Comparison of ENCODE assay signal across 15 cellular contexts in the genomic region with DNA sequence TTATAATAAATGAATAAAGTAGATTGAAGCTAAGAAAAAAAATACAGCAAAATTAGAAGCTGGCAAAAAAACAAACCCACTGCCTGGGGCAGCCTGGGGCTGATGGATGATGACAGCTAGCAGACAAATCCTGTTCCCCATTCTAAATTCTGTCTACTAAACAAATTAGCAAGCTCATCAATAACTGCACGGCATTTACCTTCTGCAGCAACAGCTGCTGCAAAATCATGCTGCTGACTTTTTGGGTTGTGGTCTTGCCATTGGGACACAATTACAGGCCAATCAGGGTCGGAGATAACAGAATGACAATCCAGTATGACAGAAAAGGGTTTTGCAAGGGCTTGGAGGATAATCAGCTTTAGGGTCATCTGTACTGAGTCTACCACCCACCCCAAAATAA.
DNase-seq lines count a peak whose midpoint lies in the region; ATAC-seq, FAIRE-seq and TF ChIP-seq lines count a peak whose summit lies in the region.
"Had no signal": no experiment of that assay in that cellular context is flagged by ENCODE, and none has a peak within 500 bp of the region (broad histone marks: within the 10 kb centered on the region; RNA-seq: fewer than 3 reads in every experiment).

No MANE protein-coding gene starts in this region.

- no peak overlapping the region for H3K18ac ChIP-seq in IMR-90 (ENCODE audit: low read depth, low read length)

- no peaks in the 10 kb centered on the region; the same call in 1 of the 2 replicates for H3K9me1 ChIP-seq in IMR-90 (ENCODE audit: insufficient read depth, low read length)

- H2BK20ac ChIP-seq in IMR-90 (ENCODE audit: low read depth, low read length), result no peak overlapping the region

- H3K27me3 ChIP-seq in IMR-90 (ENCODE audit: control insufficient read depth, insufficient read depth, low read length), result no peaks in the 10 kb centered on the region
- H3K27me3 ChIP-seq: BE2C had no signal

- H4K8ac ChIP-seq in IMR-90 (ENCODE audit: low read depth in 2 of 2, low read length in 2 of 2), result no peak overlapping the region

- WGBS in A549 (ENCODE audit: missing lambda C conversion rate), result 21% methylated on average over 2 of the region's 2 CpGs
- 83% methylated on average over 1 of the region's 2 CpGs; no CpG with 5 or more reads in 1 of the 2 experiments for whole genome bisulfite sequencing in IMR-90 (ENCODE audit: extremely low coverage in 2 of 2, insufficient read length in 1 of 2), 2 experiments

- no peak overlapping the region for H2BK5ac ChIP-seq in IMR-90 (ENCODE audit: low read depth, low read length, poor library complexity, severe bottlenecking)

- no peak for FAIRE-seq in A549 (lab: Jason Lieb, UNC)
- FAIRE-seq: H1 had no signal

- no peaks in the 10 kb centered on the region for H3K36me3 ChIP-seq in IMR-90 (ENCODE audit: control insufficient read depth, insufficient read depth, low read length)
- H3K36me3 ChIP-seq: BE2C had no signal

- no peak for TF ChIP-seq RAD21 in A549 (conservative IDR thresholded peaks at IDR 0.05 in 1 of 2, IDR thresholded peaks at IDR 0.05 in 1 of 2)
- no peak for TF ChIP-seq RAD21 in IMR-90 (IDR thresholded peaks at IDR 0.05; ENCODE audit: low read length)

- no peaks in the 10 kb centered on the region; a peak in 1 of 4 replicates for H3K79me1 ChIP-seq in IMR-90 (ENCODE audit: low read depth in 1 of 2, low read length in 2 of 2)

- ATAC-seq in A549 (no peak), IMR-90 (ENCODE audit: low read depth) (no peak), GM21381 (IDR thresholded peaks at IDR 0.05; ENCODE audit: unreplicated experiment) (no peak)

- DNase-seq in A549 (ENCODE audit: low read depth in 1 of 2, low spot score in 1 of 2) (no peak), IMR-90 (no peak), SK-N-DZ (ENCODE audit: low spot score) (peak; percentile 51), retina (peak; percentile 37), NCI-H510A treated with DMSO at 0.1 percent for 48 hours (lab: John Stamatoyannopoulos, UW) (no peak)
- DNase-seq: ACHN; BE2C; C1 segment of cervical spinal cord; CD4-positive, CD25-positive, alpha-beta regulatory T cell; DMS79 treated with DMSO at 0.1 percent for 48 hours; GF-D8; H9; KBM-7 had no signal

- H2AFZ ChIP-seq in IMR-90 (replicated peaks; ENCODE audit: low read length, poor library complexity), result no peak overlapping the region

- POLR2A ChIA-PET in A549 (lab: Yijun Ruan, JAX) (no interaction called here), IMR-90 (lab: Charles Lee; ENCODE audit: unreplicated experiment) (no interaction called here)

- no peak overlapping the region for H3K9ac ChIP-seq in IMR-90 (ENCODE audit: low read depth, low read length)

- in situ Hi-C loops in IMR-90 (cut with MboI; ENCODE audit: low sequenced_read_pairs), result no loop called here

- H3K27ac ChIP-seq in A549 (no peak overlapping the region), IMR-90 (ENCODE audit: insufficient read depth, low read length) (no peak overlapping the region)

- H3K14ac ChIP-seq in IMR-90 (replicated peaks; ENCODE audit: low read depth, low read length), result no peak overlapping the region

- TF ChIP-seq CTCF in A549 (IDR thresholded peaks at IDR 0.05) (no peak), IMR-90 (conservative IDR thresholded peaks at IDR 0.05; ENCODE audit: low read depth, low read length) (no peak)

- H3K56ac ChIP-seq in IMR-90 (ENCODE audit: extremely low read depth, insufficient read depth, low read length), result no peak overlapping the region

- H3K4me2 ChIP-seq in A549 (no peak overlapping the region), IMR-90 (ENCODE audit: low read depth, low read length) (no peak overlapping the region)

- H3K4me3 ChIP-seq in A549 (no peak overlapping the region), IMR-90 (ENCODE audit: insufficient read depth, low read depth, low read length) (no peak overlapping the region)

- H3K9me3 ChIP-seq in A549 (no peaks in the 10 kb centered on the region), IMR-90 (ENCODE audit: control insufficient read depth, insufficient read depth, low read length) (no peaks in the 10 kb centered on the region)
- H3K9me3 ChIP-seq: BE2C had no signal

- H2BK120ac ChIP-seq in IMR-90 (ENCODE audit: low read depth, low read length), result no peak overlapping the region

- TF ChIP-seq EP300 in A549 (IDR thresholded peaks at IDR 0.05), result no peak

- intact Hi-C loops in IMR-90 (cut with micrococcal nuclease), result no loop called here

- CTCF ChIA-PET in A549 (lab: Yijun Ruan, JAX), result no interaction called here
- CTCF ChIA-PET in IMR-90 (lab: Yijun Ruan, JAX), result no interaction called here

- H2BK15ac ChIP-seq in IMR-90 (ENCODE audit: low read depth, low read length), result no peak overlapping the region

- no peak overlapping the region for H2AK9ac ChIP-seq in IMR-90 (replicated peaks; ENCODE audit: low read depth, low read length, poor library complexity)

- H4K91ac ChIP-seq in IMR-90 (ENCODE audit: insufficient read depth, low read depth, low read length), result no peak overlapping the region

- H3K23ac ChIP-seq in IMR-90 (ENCODE audit: low read depth, low read length), result no peak overlapping the region

- no peak overlapping the region for H3K4ac ChIP-seq in IMR-90 (ENCODE audit: low read depth, low read length)

- TF ChIP-seq POLR2A in A549 (IDR thresholded peaks at IDR 0.05; ENCODE audit: low read length) (no peak), IMR-90 (IDR thresholded peaks at IDR 0.05; ENCODE audit: low read depth, low read length) (no peak)

- no peak overlapping the region for H2AK5ac ChIP-seq in IMR-90 (ENCODE audit: low read depth, low read length)

- no TSS peak for BruUV-seq in IMR-90 (replicated peaks; lab: Mats Ljungman, UMichigan)

- H3K4me1 ChIP-seq in A549 (no peaks in the 10 kb centered on the region), IMR-90 (ENCODE audit: control insufficient read depth, insufficient read depth, low read length) (peaks cover 4% of the 10 kb centered on the region; the same call in 1 of the 2 replicates)
- H3K4me1 ChIP-seq: BE2C had no signal

- dilution Hi-C loops in IMR-90 (cut with HindIII; ENCODE audit: low sequenced_read_pairs, unreplicated experiment), result no loop called here

- no peak overlapping the region for H4K5ac ChIP-seq in IMR-90 (ENCODE audit: low read depth, low read length)

- no peaks in the 10 kb centered on the region for H4K20me1 ChIP-seq in IMR-90 (ENCODE audit: insufficient read depth, low read length)

TF ChIP-seq in A549, 52 proteins besides CTCF, POLR2A, EP300 and RAD21:
- TF ChIP-seq SMC3 (IDR thresholded peaks at IDR 0.05) (no peak), MAFK (IDR thresholded peaks at IDR 0.05; ENCODE audit: partially characterized antibody) (peak; percentile 57)
TF ChIP-seq in A549: peak in this region for 1.

TF ChIP-seq in IMR-90, 13 proteins besides CTCF, POLR2A, EP300 and RAD21:
- TF ChIP-seq BHLHE40 (IDR thresholded peaks at IDR 0.05; ENCODE audit: low read depth, low read length), result no peak
- TF ChIP-seq NFE2L2 (IDR thresholded peaks at IDR 0.05; ENCODE audit: low read depth, low read length), result no peak
- TF ChIP-seq, protein P1, sequence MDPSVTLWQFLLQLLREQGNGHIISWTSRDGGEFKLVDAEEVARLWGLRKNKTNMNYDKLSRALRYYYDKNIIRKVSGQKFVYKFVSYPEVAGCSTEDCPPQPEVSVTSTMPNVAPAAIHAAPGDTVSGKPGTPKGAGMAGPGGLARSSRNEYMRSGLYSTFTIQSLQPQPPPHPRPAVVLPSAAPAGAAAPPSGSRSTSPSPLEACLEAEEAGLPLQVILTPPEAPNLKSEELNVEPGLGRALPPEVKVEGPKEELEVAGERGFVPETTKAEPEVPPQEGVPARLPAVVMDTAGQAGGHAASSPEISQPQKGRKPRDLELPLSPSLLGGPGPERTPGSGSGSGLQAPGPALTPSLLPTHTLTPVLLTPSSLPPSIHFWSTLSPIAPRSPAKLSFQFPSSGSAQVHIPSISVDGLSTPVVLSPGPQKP (IDR thresholded peaks at IDR 0.05; ENCODE audit: borderline replicate concordance, low read depth, low read length), result no peak
- TF ChIP-seq MAFK (IDR thresholded peaks at IDR 0.05; ENCODE audit: low read depth, low read length), result peak; percentile 71
TF ChIP-seq in IMR-90: peak in this region for 1.

Comparison
In these comparisons a context has a peak if more than half of its experiments do, and no peak if none do; other contexts are left out.
1. DNase-seq: peak in SK-N-DZ (single experiment) and retina (single experiment); none in A549 (0 of 2), IMR-90 (single experiment) and NCI-H510A treated with DMSO at 0.1 percent for 48 hours (single experiment).